ENCODE assay signal across 5 cellular contexts in genomic region chr17:18315498-18316360, GRCh38. TPM values are rescaled to one million over a fixed set of nuclear protein-coding genes. Genes with fewer than 3 reads are reported as not detected.
DNase-seq lines count a peak whose midpoint lies in the region; ATAC-seq lines count a peak whose summit lies in the region.

No MANE protein-coding gene starts in this region.

- H4K8ac ChIP-seq in mesendoderm (ENCODE audit: low read depth, low read length): no peak overlapping the region

- H3K56ac ChIP-seq in mesendoderm (ENCODE audit: low read length): peak overlapping the region; percentile 97

- peak overlapping the region; percentile 85 for H3K27ac ChIP-seq in mesendoderm (ENCODE audit: low read depth, low read length)

- H3K79me2 ChIP-seq in mesendoderm (ENCODE audit: control insufficient read depth, insufficient read depth, low read length): peaks cover 65% of the 10 kb centered on the region

- DNase-seq in activated T-helper 2 cell treated with anti-CD3 and anti-CD28 coated beads, Interferon-gamma antibody, Interleukin-2, Interleukin-4, amounts not matched to agents 10 μg/mL and 5 μg/mL and 100 μg/mL, durations not matched to agents 14 hours and 24 hours and 36 hours (ENCODE audit: low spot score): peak; percentile 40
- DNase-seq in mesendoderm (no peak), Ammon's horn (ENCODE audit: low spot score) (no peak), ecto neural progenitor cell (ENCODE audit: low spot score) (no peak)

- H3K9ac ChIP-seq in mesendoderm (ENCODE audit: low read length): peak overlapping the region; percentile 86

- no peak overlapping the region for H2BK5ac ChIP-seq in mesendoderm (ENCODE audit: low read length)

- peaks cover 2% of the 10 kb centered on the region for H3K4me1 ChIP-seq in mesendoderm (ENCODE audit: control insufficient read depth, low read depth, low read length)

- WGBS in mesendoderm (ENCODE audit: extremely low coverage, insufficient coverage, low lambda C conversion rate): no CpG with 5 or more reads among the region's 37 CpGs

- peak overlapping the region; percentile 100 for H3K27ac Mint-ChIP-seq in activated T-helper 2 cell treated with anti-CD3 and anti-CD28 coated beads, Interferon-gamma antibody, Interleukin-2, Interleukin-4, amounts not matched to agents 10 μg/mL and 5 μg/mL and 100 μg/mL, durations not matched to agents 14 hours and 24 hours and 36 hours

- peak overlapping the region; percentile 84 for H3K4me2 ChIP-seq in mesendoderm (ENCODE audit: low read length)

- peaks cover 5% of the 10 kb centered on the region for H3K36me3 ChIP-seq in mesendoderm (ENCODE audit: control insufficient read depth, insufficient read depth, low read length)

- H3K4me3 ChIP-seq in mesendoderm (ENCODE audit: low read length): peak overlapping the region; percentile 95

- intact Hi-C loops in activated T-helper 2 cell treated with anti-CD3 and anti-CD28 coated beads, Interferon-gamma antibody, Interleukin-2, Interleukin-4, amounts not matched to agents 10 μg/mL and 5 μg/mL and 100 μg/mL, durations not matched to agents 14 hours and 24 hours and 36 hours (cut with micrococcal nuclease): loop anchor here (2.0 to 10.0 kb wide), 3 partner anchors 55 to 131 kb away; partner anchors contain the start of genes ALKBH5, LLGL1 and MIEF2

- no peaks in the 10 kb centered on the region for H3K9me3 Mint-ChIP-seq in activated T-helper 2 cell treated with anti-CD3 and anti-CD28 coated beads, Interferon-gamma antibody, Interleukin-2, Interleukin-4, amounts not matched to agents 10 μg/mL and 5 μg/mL and 100 μg/mL, durations not matched to agents 14 hours and 24 hours and 36 hours

- peak overlapping the region; percentile 94 for H3K4me3 Mint-ChIP-seq in activated T-helper 2 cell treated with anti-CD3 and anti-CD28 coated beads, Interferon-gamma antibody, Interleukin-2, Interleukin-4, amounts not matched to agents 10 μg/mL and 5 μg/mL and 100 μg/mL, durations not matched to agents 14 hours and 24 hours and 36 hours (ENCODE audit: low read depth)

- no peak overlapping the region for H2BK15ac ChIP-seq in mesendoderm (replicated peaks; ENCODE audit: low read depth)

- no peak overlapping the region for H2AK5ac ChIP-seq in mesendoderm (ENCODE audit: low read length)

- H3K36me3 Mint-ChIP-seq in activated T-helper 2 cell treated with anti-CD3 and anti-CD28 coated beads, Interferon-gamma antibody, Interleukin-2, Interleukin-4, amounts not matched to agents 10 μg/mL and 5 μg/mL and 100 μg/mL, durations not matched to agents 14 hours and 24 hours and 36 hours (ENCODE audit: low read depth): peaks cover 69% of the 10 kb centered on the region

- peak overlapping the region; percentile 59 for H3K4ac ChIP-seq in mesendoderm (ENCODE audit: low read depth, low read length)

- H2BK120ac ChIP-seq in mesendoderm (ENCODE audit: low read depth, low read length): no peak overlapping the region

- H3K4me1 Mint-ChIP-seq in activated T-helper 2 cell treated with anti-CD3 and anti-CD28 coated beads, Interferon-gamma antibody, Interleukin-2, Interleukin-4, amounts not matched to agents 10 μg/mL and 5 μg/mL and 100 μg/mL, durations not matched to agents 14 hours and 24 hours and 36 hours (ENCODE audit: low read depth): peaks cover 59% of the 10 kb centered on the region

- ATAC-seq in HG03342 (IDR thresholded peaks at IDR 0.05; ENCODE audit: unreplicated experiment): peak; percentile 2

- H3K27me3 Mint-ChIP-seq in activated T-helper 2 cell treated with anti-CD3 and anti-CD28 coated beads, Interferon-gamma antibody, Interleukin-2, Interleukin-4, amounts not matched to agents 10 μg/mL and 5 μg/mL and 100 μg/mL, durations not matched to agents 14 hours and 24 hours and 36 hours (ENCODE audit: low read depth): no peaks in the 10 kb centered on the region

- H3K27me3 ChIP-seq in mesendoderm (ENCODE audit: insufficient read depth, low read length, poor library complexity): no peaks in the 10 kb centered on the region

- no peak overlapping the region for H3K18ac ChIP-seq in mesendoderm (ENCODE audit: low read length)

- no peak overlapping the region for H4K5ac ChIP-seq in mesendoderm (ENCODE audit: low read length)

- no peak overlapping the region for H3K23ac ChIP-seq in mesendoderm (ENCODE audit: low read length)

- H3K79me1 ChIP-seq in mesendoderm (ENCODE audit: low read length): peaks cover 38% of the 10 kb centered on the region

RNA-seq across cellular contexts. Expression of gene SMCR8, which starts 0.6 kb away (rescaled TPM):
- 16.5 and 16.8 TPM in 2 replicates for total RNA-seq in activated T-helper 2 cell treated with anti-CD3 and anti-CD28 coated beads, Interferon-gamma antibody, Interleukin-2, Interleukin-4, amounts not matched to agents 10 μg/mL and 5 μg/mL and 100 μg/mL, durations not matched to agents 14 hours and 24 hours and 36 hours
- polyA plus RNA-seq in mesendoderm (2013, experiment 1 of 2): 9.8 TPM
- polyA plus RNA-seq in mesendoderm (2013, experiment 2 of 2): 9.7 TPM

RNA-seq across cellular contexts. Expression of gene TOP3A, which starts 0.9 kb away (rescaled TPM):
- 70.7 and 75.0 TPM in 2 replicates for total RNA-seq in activated T-helper 2 cell treated with anti-CD3 and anti-CD28 coated beads, Interferon-gamma antibody, Interleukin-2, Interleukin-4, amounts not matched to agents 10 μg/mL and 5 μg/mL and 100 μg/mL, durations not matched to agents 14 hours and 24 hours and 36 hours
- 24.2 TPM for polyA plus RNA-seq in mesendoderm (2013, experiment 1 of 2)
- 25.3 TPM for polyA plus RNA-seq in mesendoderm (2013, experiment 2 of 2)

RNA-seq across cellular contexts. Expression of gene SHMT1, which starts 47.6 kb away (rescaled TPM):
- 60.3 and 65.7 TPM in 2 replicates for total RNA-seq in activated T-helper 2 cell treated with anti-CD3 and anti-CD28 coated beads, Interferon-gamma antibody, Interleukin-2, Interleukin-4, amounts not matched to agents 10 μg/mL and 5 μg/mL and 100 μg/mL, durations not matched to agents 14 hours and 24 hours and 36 hours
- 46.2 TPM for polyA plus RNA-seq in mesendoderm (2013, experiment 1 of 2)
- polyA plus RNA-seq in mesendoderm (2013, experiment 2 of 2): 46.2 TPM

RNA-seq across cellular contexts. Expression of gene MIEF2, which starts 55.3 kb away (rescaled TPM):
- total RNA-seq in activated T-helper 2 cell treated with anti-CD3 and anti-CD28 coated beads, Interferon-gamma antibody, Interleukin-2, Interleukin-4, amounts not matched to agents 10 μg/mL and 5 μg/mL and 100 μg/mL, durations not matched to agents 14 hours and 24 hours and 36 hours: 6.8 and 7.9 TPM in 2 replicates
- 2.6 TPM for polyA plus RNA-seq in mesendoderm (2013, experiment 1 of 2)
- polyA plus RNA-seq in mesendoderm (2013, experiment 2 of 2): 2.5 TPM

RNA-seq across cellular contexts. Expression of gene FLII, which starts 57.2 kb away (rescaled TPM):
- 334 and 340 TPM in 2 replicates for total RNA-seq in activated T-helper 2 cell treated with anti-CD3 and anti-CD28 coated beads, Interferon-gamma antibody, Interleukin-2, Interleukin-4, amounts not matched to agents 10 μg/mL and 5 μg/mL and 100 μg/mL, durations not matched to agents 14 hours and 24 hours and 36 hours
- 198 TPM for polyA plus RNA-seq in mesendoderm (2013, experiment 1 of 2)
- 204 TPM for polyA plus RNA-seq in mesendoderm (2013, experiment 2 of 2)
